In genomic region chr16:2035431-2036199, GRCh38 we compare ENCODE assay signal across 8 cellular contexts. TPM values are rescaled to one million over a fixed set of nuclear protein-coding genes. Genes with fewer than 3 reads are reported as not detected.
DNase-seq lines count a peak whose midpoint lies in the region; ATAC-seq, FAIRE-seq and TF ChIP-seq lines count a peak whose summit lies in the region.

No MANE protein-coding gene starts in this region.

- peak; percentile 2 to 19 for ATAC-seq in left cardiac atrium
- no peak for ATAC-seq in GM18873 (IDR thresholded peaks at IDR 0.05; ENCODE audit: low FRiP score, unreplicated experiment)
- ATAC-seq in GM21723 (IDR thresholded peaks at IDR 0.05; ENCODE audit: unreplicated experiment), result no peak

- no peaks in the 10 kb centered on the region for H3K27me3 ChIP-seq in SJSA1 (replicated peaks)
- no peaks in the 10 kb centered on the region for H3K27me3 ChIP-seq in small intestine (ENCODE audit: control insufficient read depth in 2 of 2, insufficient read depth in 2 of 2, low read length in 2 of 2)

- DNase-seq in H54 (ENCODE audit: insufficient read length, low spot score) (peak; percentile 86), SJSA1 (ENCODE audit: low read depth in 1 of 2, low spot score in 2 of 2) (peak; percentile 97), left cardiac atrium (peak; percentile 81), small intestine (no peak), OCI-M1 (lab: John Stamatoyannopoulos, UW) (no peak), NCI-H1694 (lab: John Stamatoyannopoulos, UW) (no peak)

- H3K4me1 ChIP-seq in SJSA1 (replicated peaks), result peaks cover 80% of the 10 kb centered on the region
- no peaks in the 10 kb centered on the region for H3K4me1 ChIP-seq in small intestine (ENCODE audit: control insufficient read depth in 2 of 2, insufficient read depth in 1 of 2, low read depth in 1 of 2, low read length in 1 of 2)

- H3K27ac ChIP-seq in SJSA1, result peak overlapping the region; percentile 74
- H3K27ac ChIP-seq in small intestine (ENCODE audit: low read depth in 1 of 2, low read length in 1 of 2), result peak overlapping the region; percentile 16 to 87

- WGBS in small intestine, 3 donors, result 44 to 58% (median 46%) methylated on average over 33 to 34 of the region's 34 CpGs

- H3K36me3 ChIP-seq in SJSA1, result peaks cover 67% of the 10 kb centered on the region
- H3K36me3 ChIP-seq in small intestine (ENCODE audit: control insufficient read depth in 2 of 2, insufficient read depth in 2 of 2, low read length in 2 of 2), result no peaks in the 10 kb centered on the region

- intact Hi-C loops in left cardiac atrium (cut with DNase I), result no loop called here

- H3K9me3 ChIP-seq in SJSA1 (replicated peaks), result no peaks in the 10 kb centered on the region
- H3K9me3 ChIP-seq in small intestine (ENCODE audit: control insufficient read depth, low read depth), result no peaks in the 10 kb centered on the region

- no peak for TF ChIP-seq POLR2A in H54 (IDR thresholded peaks at IDR 0.05; ENCODE audit: low read depth, low read length)

- H3K4me3 ChIP-seq in SJSA1 (peak overlapping the region; percentile 28), small intestine (ENCODE audit: low read depth in 1 of 2, low read length in 2 of 2) (no peak overlapping the region)

- FAIRE-seq in H54 (lab: Jason Lieb, UNC), result no peak
- FAIRE-seq in small intestine (lab: Jason Lieb, UNC), result no peak

RNA-seq across cellular contexts. Expression of gene NHERF2, which starts 8.9 kb away (rescaled TPM):
- total RNA-seq in SJSA1 (2014; rRNA removed; shearing (Covaris generic)), result 50.2 and 57.3 TPM in 2 replicates
- 100 to 1,000 TPM; 164 to 242 TPM for total RNA-seq in left cardiac atrium
- polyA plus RNA-seq in small intestine, result 10 to 100 TPM; 15.7 to 76.1 (median 54.3) TPM

RNA-seq across cellular contexts. Expression of gene NTHL1, which starts 12.0 kb away (rescaled TPM):
- total RNA-seq in SJSA1 (2014; rRNA removed; shearing (Covaris generic)), result 33.9 and 59.3 TPM in 2 replicates
- 10 to 100 TPM in 1 of 2 donors, 1 to 10 TPM in 1; 5.7 to 16.6 TPM for total RNA-seq in left cardiac atrium
- polyA plus RNA-seq in small intestine, result 10 to 100 TPM; 13.0 to 27.6 (median 22.2) TPM

RNA-seq across cellular contexts. Expression of gene TSC2, which starts 12.2 kb away (rescaled TPM):
- 36.9 and 51.9 TPM in 2 replicates for total RNA-seq in SJSA1 (2014; rRNA removed; shearing (Covaris generic))
- total RNA-seq in left cardiac atrium, result 10 to 100 TPM; 54.3 to 73.4 TPM
- polyA plus RNA-seq in small intestine, result 10 to 100 TPM; 35.1 to 73.1 (median 47.0) TPM

RNA-seq across cellular contexts. Expression of gene NPW, which starts 16.0 kb away (rescaled TPM):
- total RNA-seq in SJSA1 (2014; rRNA removed; shearing (Covaris generic)), result not detected in 2 replicates
- total RNA-seq in left cardiac atrium, result under 1 TPM in 1 of 2 donors, not detected in 1; 0.84 TPM
- polyA plus RNA-seq in small intestine, result under 1 TPM in 2 of 3 donors, not detected in 1; 0.48 to 0.81 TPM

RNA-seq across cellular contexts. Expression of gene ZNF598, which starts 26.0 kb away (rescaled TPM):
- total RNA-seq in SJSA1 (2014; rRNA removed; shearing (Covaris generic)), result 13.5 and 20.4 TPM in 2 replicates
- total RNA-seq in left cardiac atrium, result 10 to 100 TPM; 14.7 to 22.9 TPM
- 10 to 100 TPM; 27.6 to 51.9 (median 31.8) TPM for polyA plus RNA-seq in small intestine

Comparison
In these comparisons a context has a peak if more than half of its experiments do, and no peak if none do; other contexts are left out.
1. DNase-seq: peak in H54 (single experiment), SJSA1 (2 of 2) and left cardiac atrium (single experiment); none in small intestine (single experiment), OCI-M1 (single experiment) and NCI-H1694 (single experiment).
2. ATAC-seq: peak in left cardiac atrium (2 of 2); none in GM18873 (single experiment) and GM21723 (single experiment).